In genomic region chr12:110067531-110067930, GRCh38 we compare ENCODE assay signal across 1 cellular context.
TF ChIP-seq lines count a peak whose summit lies in the region.

No MANE protein-coding gene starts in this region.

TF ChIP-seq in HepG2, 621 proteins besides CTCF, POLR2A, EP300 and RAD21 (continued from another document):
- TF ChIP-seq ZNF207 (IDR thresholded peaks at IDR 0.05; ENCODE audit: borderline replicate concordance) (no peak), RORA (CRISPR knock-in tag; IDR thresholded peaks at IDR 0.05) (no peak), BCLAF1 (IDR thresholded peaks at IDR 0.05) (no peak), ZNF781 (CRISPR knock-in tag; IDR thresholded peaks at IDR 0.05; ENCODE audit: borderline replicate concordance, not compliant biosample characterization) (no peak), HOXD1 (CRISPR knock-in tag; IDR thresholded peaks at IDR 0.05) (no peak), GRHL1 (CRISPR knock-in tag; conservative IDR thresholded peaks at IDR 0.05) (no peak), NFYC (CRISPR knock-in tag; IDR thresholded peaks at IDR 0.05) (peak; percentile 37), TMF1 (CRISPR knock-in tag; IDR thresholded peaks at IDR 0.05; ENCODE audit: low read depth) (no peak)
